ENCODE assay signal across 1 cellular context in the genomic region with DNA sequence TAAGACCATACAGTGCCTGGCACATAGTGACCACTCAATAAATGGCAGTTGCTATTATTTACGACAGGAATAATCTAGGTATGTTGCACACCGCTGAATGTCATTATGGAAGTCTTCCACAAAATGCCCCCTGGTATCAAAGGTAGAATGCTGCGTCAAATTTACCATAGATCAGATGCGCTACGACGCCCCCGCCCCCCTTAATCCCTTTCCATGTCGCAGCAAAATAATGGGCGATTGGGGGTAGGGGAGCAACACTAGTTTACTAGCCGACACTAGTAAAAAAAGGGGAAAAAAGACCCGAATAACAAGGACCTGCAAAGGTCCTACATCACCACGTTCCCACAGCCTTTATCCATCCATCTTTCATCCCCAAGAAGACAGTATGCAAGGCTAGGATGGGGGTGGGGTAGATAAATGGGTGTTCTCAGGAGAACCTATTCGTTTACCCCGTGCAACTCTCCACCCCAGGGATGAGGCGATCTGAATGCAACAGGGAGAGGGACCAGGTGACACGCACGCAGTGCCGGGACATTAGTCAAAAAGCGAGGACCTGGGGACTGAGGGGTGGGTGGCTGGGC.
TF ChIP-seq lines count a peak whose summit lies in the region.

No MANE protein-coding gene starts in this region.

TF ChIP-seq in WTC11, 78 proteins besides CTCF, POLR2A, EP300 and RAD21 (continued from another document):
- TF ChIP-seq MXD4 (CRISPR knock-in tag; IDR thresholded peaks at IDR 0.05; ENCODE audit: borderline replicate concordance): no peak
